ENCODE assay signal across 13 cellular contexts in the genomic region with DNA sequence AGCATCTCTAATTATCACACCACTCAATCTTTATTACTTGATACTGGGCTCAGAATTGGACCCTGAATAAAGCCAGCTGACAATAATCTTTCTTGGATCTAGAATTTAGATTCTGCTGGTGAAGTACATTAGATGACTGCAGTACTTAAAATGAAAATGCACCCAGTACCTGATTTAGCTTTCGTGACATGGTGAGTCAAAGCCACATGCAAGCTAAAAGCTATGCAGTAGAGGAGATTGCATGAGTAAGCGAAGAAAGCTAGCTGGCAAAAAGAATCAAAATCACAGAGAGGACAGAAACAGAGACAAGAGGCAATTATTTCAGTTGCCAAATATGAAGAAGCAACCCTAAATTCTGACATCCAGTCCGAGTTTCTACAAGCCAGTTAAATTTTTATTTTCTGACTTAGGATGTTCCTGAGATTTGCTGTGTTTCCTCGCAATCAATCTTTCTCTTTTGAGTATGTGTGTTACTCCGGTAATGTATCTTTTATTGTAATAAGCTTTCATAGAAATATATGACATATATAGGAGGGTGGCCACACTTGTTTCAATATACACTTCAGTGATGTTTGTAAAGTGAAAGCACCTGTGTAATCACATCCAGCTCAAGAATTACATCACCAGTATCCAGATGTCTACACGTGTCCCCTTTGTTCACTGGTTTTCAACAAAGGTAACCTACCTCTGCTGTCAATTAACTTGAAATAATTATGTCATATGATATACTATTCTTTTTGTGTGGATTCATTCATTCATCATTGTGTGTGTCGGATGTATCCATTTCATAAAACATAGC.
DNase-seq lines count a peak whose midpoint lies in the region; ATAC-seq, FAIRE-seq and TF ChIP-seq lines count a peak whose summit lies in the region.
"Had no signal": no experiment of that assay in that cellular context is flagged by ENCODE, and none has a peak within 500 bp of the region (broad histone marks: within the 10 kb centered on the region; RNA-seq: fewer than 3 reads in every experiment).

No MANE protein-coding gene starts in this region.

- H3K4me1 Mint-ChIP-seq in astrocyte (ENCODE audit: low read depth, unreplicated experiment), result peaks cover 8% of the 10 kb centered on the region

- no peak overlapping the region for H3K27ac ChIP-seq in astrocyte (ENCODE audit: low read depth, low read length)
- H3K27ac ChIP-seq: HL-60, uterus had no signal

- no peaks in the 10 kb centered on the region for H3K27me3 Mint-ChIP-seq in astrocyte (ENCODE audit: low read depth, unreplicated experiment)

- peak overlapping the region; percentile 4 for H3K27ac Mint-ChIP-seq in astrocyte (ENCODE audit: unreplicated experiment)

- TF ChIP-seq CTCF in astrocyte (IDR thresholded peaks at IDR 0.05; ENCODE audit: insufficient read depth, low read depth, low read length), result no peak

- H3K36me3 Mint-ChIP-seq in astrocyte (ENCODE audit: low read depth, unreplicated experiment), result no peaks in the 10 kb centered on the region

- H3K79me2 ChIP-seq in astrocyte (ENCODE audit: insufficient read depth, low read length), result no peaks in the 10 kb centered on the region

- H3K9ac ChIP-seq in astrocyte (ENCODE audit: low read length), result peak overlapping the region; percentile 27

- peak overlapping the region; percentile 37 for H3K4me2 ChIP-seq in astrocyte (ENCODE audit: low read length)

- peaks cover 6% of the 10 kb centered on the region for H3K4me1 ChIP-seq in astrocyte (ENCODE audit: insufficient read depth, low read length)
- H3K4me1 ChIP-seq: uterus had no signal

- no peaks in the 10 kb centered on the region for H4K20me1 ChIP-seq in astrocyte (ENCODE audit: insufficient read depth, low read length)

- peak; percentile 69 for DNase-seq in Daoy (ENCODE audit: low read depth)
- DNase-seq in NCI-H2081 treated with DMSO at 0.1 percent for 48 hours (lab: John Stamatoyannopoulos, UW), result peak; percentile 68
- DNase-seq in astrocyte (ENCODE audit: low read depth), result peak; percentile 80
- peak; percentile 52 for DNase-seq in myocyte (ENCODE audit: low read depth)
- DNase-seq in activated effector memory CD4-positive, alpha-beta T cell treated with Interleukin-2 at 50 U/mL for 16 hours, result no peak
- DNase-seq in erythroblast (lab: John Stamatoyannopoulos, UW), result no peak
- DNase-seq: activated T-cell treated with anti-CD3 and anti-CD28 coated beads for 4 hours, NCI-H524, T-helper 9 cell, uterus had no signal

- H3K9me3 ChIP-seq in astrocyte (ENCODE audit: insufficient read depth, low read depth, low read length), result no peaks in the 10 kb centered on the region
- H3K9me3 ChIP-seq: uterus had no signal

- no peak for FAIRE-seq in astrocyte (lab: Jason Lieb, UNC)

- H3K9me3 Mint-ChIP-seq in astrocyte (ENCODE audit: unreplicated experiment), result no peaks in the 10 kb centered on the region

- TF ChIP-seq POLR2A in erythroblast (IDR thresholded peaks at IDR 0.05; ENCODE audit: low read length), result no peak

- H2AFZ ChIP-seq in astrocyte (ENCODE audit: low read depth, low read length), result no peak overlapping the region

- no peaks in the 10 kb centered on the region for H3K27me3 ChIP-seq in astrocyte (ENCODE audit: insufficient read depth, low read length)
- H3K27me3 ChIP-seq: uterus had no signal

- ATAC-seq in HG02938 (IDR thresholded peaks at IDR 0.05; ENCODE audit: unreplicated experiment) (no peak), GM19351 (IDR thresholded peaks at IDR 0.05; ENCODE audit: unreplicated experiment) (no peak)

- H3K36me3 ChIP-seq in astrocyte (ENCODE audit: insufficient read depth, low read length), result no peaks in the 10 kb centered on the region
- H3K36me3 ChIP-seq: uterus had no signal

- no peak overlapping the region for H3K4me3 ChIP-seq in astrocyte (ENCODE audit: insufficient read depth, low read depth, low read length)
- H3K4me3 ChIP-seq: uterus had no signal

- H3K4me3 Mint-ChIP-seq in astrocyte (ENCODE audit: unreplicated experiment), result no peak overlapping the region

Comparison
In these comparisons a context has a peak if more than half of its experiments do, and no peak if none do; other contexts are left out.
1. DNase-seq: peak in Daoy (single experiment), NCI-H2081 treated with DMSO at 0.1 percent for 48 hours (single experiment), astrocyte (single experiment) and myocyte (single experiment); none in activated effector memory CD4-positive, alpha-beta T cell treated with Interleukin-2 at 50 U/mL for 16 hours (single experiment) and erythroblast (0 of 2).